ENCODE assay signal across 8 cellular contexts in genomic region chr10:72692897-72693598, GRCh38. TPM values are rescaled to one million over a fixed set of nuclear protein-coding genes. Genes with fewer than 3 reads are reported as not detected.
A peak's percentile ranks its signal among the peaks of the same experiment; 100 is the strongest.
DNase-seq lines count a peak whose midpoint lies in the region; ATAC-seq and TF ChIP-seq lines count a peak whose summit lies in the region.

No MANE protein-coding gene starts in this region.

- H3K27ac ChIP-seq in hepatocyte (peak overlapping the region; percentile 87), skin epidermis (peak overlapping the region in 20 of 21 experiments; percentile 86 to 99 (median 94))

- H3K9me3 ChIP-seq in hepatocyte (ENCODE audit: low read depth): no peaks in the 10 kb centered on the region

- POLR2A ChIA-PET in activated CD4-positive, alpha-beta memory T cell treated with anti-CD3 and anti-CD28 coated beads for 36 hours (lab: Charles Lee): interaction anchor here (0.5 to 1.5 kb wide), 4 partner anchors 16 to 409 kb away, joined by 3 to 6 read pairs (median 4); partner anchors contain the start of gene MICU1

- H3K36me3 ChIP-seq in hepatocyte (replicated peaks; ENCODE audit: insufficient read depth, low read depth): no peaks in the 10 kb centered on the region

- WGBS in hepatocyte (ENCODE audit: low lambda C conversion rate, missing lambda C conversion rate): 9% methylated on average over 11 of the region's 11 CpGs

- ATAC-seq in HG03354 (IDR thresholded peaks at IDR 0.05; ENCODE audit: poor library complexity, severe bottlenecking, unreplicated experiment): peak; percentile 8
- no peak for ATAC-seq in HG03432 (IDR thresholded peaks at IDR 0.05; ENCODE audit: unreplicated experiment)

- no peaks in the 10 kb centered on the region for H3K9me3 Mint-ChIP-seq in activated CD4-positive, alpha-beta memory T cell treated with anti-CD3 and anti-CD28 coated beads for 36 hours

- peak overlapping the region; percentile 93 for H3K4me2 ChIP-seq in hepatocyte

- no peaks in the 10 kb centered on the region for H3K9me2 ChIP-seq in hepatocyte (replicated peaks; ENCODE audit: insufficient read depth)

- H3K4me3 Mint-ChIP-seq in activated CD4-positive, alpha-beta memory T cell treated with anti-CD3 and anti-CD28 coated beads for 36 hours: peak overlapping the region; percentile 82

- CTCF ChIA-PET in activated CD4-positive, alpha-beta memory T cell treated with anti-CD3 and anti-CD28 coated beads for 36 hours (lab: Charles Lee): interaction anchor here (1.3 kb wide), 1 partner anchor 328 kb away, joined by 8 read pairs; no protein-coding TSS in a partner anchor

- TF ChIP-seq CTCF in hepatocyte (IDR thresholded peaks at IDR 0.05; ENCODE audit: poor library complexity): no peak

- DNase-seq in DMS 273 (lab: John Stamatoyannopoulos, UW; ENCODE audit: unreplicated experiment): peak; percentile 50
- no peak for DNase-seq in DMS 273 treated with DMSO at 0.1 percent for 48 hours (lab: John Stamatoyannopoulos, UW)
- no peak for DNase-seq in activated CD4-positive, alpha-beta memory T cell treated with anti-CD3 and anti-CD28 coated beads for 36 hours
- peak; percentile 14 for DNase-seq in hepatocyte (ENCODE audit: low spot score)
- DNase-seq in DMS79 treated with DMSO at 0.1 percent for 48 hours (lab: John Stamatoyannopoulos, UW): no peak

- no peaks in the 10 kb centered on the region for H3K27me3 ChIP-seq in hepatocyte

- peak overlapping the region; percentile 65 for H2AFZ ChIP-seq in hepatocyte

- peak overlapping the region; percentile 48 for H3K27ac Mint-ChIP-seq in activated CD4-positive, alpha-beta memory T cell treated with anti-CD3 and anti-CD28 coated beads for 36 hours

- peaks cover 58% of the 10 kb centered on the region for H3K79me2 ChIP-seq in hepatocyte

- no peaks in the 10 kb centered on the region for H3K36me3 Mint-ChIP-seq in activated CD4-positive, alpha-beta memory T cell treated with anti-CD3 and anti-CD28 coated beads for 36 hours

- H3K4me3 ChIP-seq in hepatocyte (peak overlapping the region; percentile 77), skin epidermis (peak overlapping the region; percentile 73 to 91 (median 88))

- H3K4me1 Mint-ChIP-seq in activated CD4-positive, alpha-beta memory T cell treated with anti-CD3 and anti-CD28 coated beads for 36 hours (ENCODE audit: low read depth): peaks cover 35% of the 10 kb centered on the region

- H3K27me3 Mint-ChIP-seq in activated CD4-positive, alpha-beta memory T cell treated with anti-CD3 and anti-CD28 coated beads for 36 hours: no peaks in the 10 kb centered on the region

- intact Hi-C loops in activated CD4-positive, alpha-beta memory T cell treated with anti-CD3 and anti-CD28 coated beads for 36 hours (cut with micrococcal nuclease): loop anchor here (2.0 to 10.0 kb wide), 5 partner anchors 66 to 404 kb away; partner anchors contain the start of genes MICU1 and P4HA1

- H3K4me1 ChIP-seq in hepatocyte (ENCODE audit: insufficient read depth): peaks cover 7% of the 10 kb centered on the region

- peaks cover 16% of the 10 kb centered on the region for H4K20me1 ChIP-seq in hepatocyte (ENCODE audit: insufficient read depth, poor library complexity, severe bottlenecking)

RNA-seq across cellular contexts. Expression of gene MCU, which starts 1.1 kb away (rescaled TPM):
- total RNA-seq in activated CD4-positive, alpha-beta memory T cell treated with anti-CD3 and anti-CD28 coated beads for 36 hours: 10 to 100 TPM; 17.7 to 19.3 TPM
- 39.8 and 41.7 TPM in 2 replicates for total RNA-seq in hepatocyte
- 30.7 and 31.6 TPM in 2 replicates for polyA plus RNA-seq in hepatocyte

Comparison
In these comparisons a context has a peak if more than half of its experiments do, and no peak if none do; other contexts are left out.
1. DNase-seq: peak in DMS 273 (single experiment) and hepatocyte (single experiment); none in DMS 273 treated with DMSO at 0.1 percent for 48 hours (single experiment), activated CD4-positive, alpha-beta memory T cell treated with anti-CD3 and anti-CD28 coated beads for 36 hours (single experiment) and DMS79 treated with DMSO at 0.1 percent for 48 hours (single experiment).